18 cellular contexts compared by ENCODE assay signal in genomic region chr9:91816356-91816755, GRCh38.
DNase-seq lines count a peak whose midpoint lies in the region; TF ChIP-seq lines count a peak whose summit lies in the region.
"Had no signal": no experiment of that assay in that cellular context is flagged by ENCODE, and none has a peak within 500 bp of the region (broad histone marks: within the 10 kb centered on the region; RNA-seq: fewer than 3 reads in every experiment).

No MANE protein-coding gene starts in this region.

- no peak overlapping the region for H3K9ac ChIP-seq in stomach smooth muscle (ENCODE audit: low read length in 2 of 2)

- H3K36me3 ChIP-seq in esophagus squamous epithelium (no peaks in the 10 kb centered on the region), stomach smooth muscle (ENCODE audit: control insufficient read depth in 2 of 2, insufficient read depth in 2 of 2, low read length in 2 of 2) (no peaks in the 10 kb centered on the region)

- H3K4me3 Mint-ChIP-seq in brain (peak overlapping the region in 2 of 5 experiments; percentile 12 to 30), nephron progenitor cell (peak overlapping the region; percentile 32)

- H3K27me3 Mint-ChIP-seq in brain (peaks cover 4% of the 10 kb centered on the region), nephron progenitor cell (ENCODE audit: low read depth, poor library complexity) (no peaks in the 10 kb centered on the region)

- H3K4me3 ChIP-seq in esophagus squamous epithelium (no peak overlapping the region), stomach smooth muscle (ENCODE audit: low read length in 2 of 2) (no peak overlapping the region)

- H3K4me1 ChIP-seq in esophagus squamous epithelium (peaks cover 0 to 50% (median 8%) of the 10 kb centered on the region in 3 donors), stomach smooth muscle (ENCODE audit: control insufficient read depth, insufficient read depth, low read length) (peaks cover 55% of the 10 kb centered on the region)

- no peak for TF ChIP-seq POLR2A in esophagus squamous epithelium (IDR thresholded peaks at IDR 0.05)

- intact Hi-C loops in esophagus squamous epithelium (cut with DNase I), result no loop called here

- H3K9me3 ChIP-seq in esophagus squamous epithelium, result no peaks in the 10 kb centered on the region
- H3K9me3 ChIP-seq in stomach smooth muscle (ENCODE audit: control insufficient read depth in 2 of 2, low read length in 2 of 2), result no peaks in the 10 kb centered on the region

- DNase-seq in esophagus squamous epithelium (lab: John Stamatoyannopoulos, UW) (no peak), nephron progenitor cell (no peak), NCI-H1092 treated with DMSO at 0.1 percent for 48 hours (lab: John Stamatoyannopoulos, UW) (no peak)
- no peak for DNase-seq in activated CD8-positive, alpha-beta memory T cell treated with anti-CD3 and anti-CD28 coated beads, Interleukin-2, amount 50 U/mL, for 48 hours
- no peak for DNase-seq in activated CD8-positive, alpha-beta memory T cell treated with anti-CD3 and anti-CD28 coated beads, Interleukin-2, amount 50 U/mL, for 4 hours
- DNase-seq: ACHN, COR-L47, Kasumi-1, MM.1S, NCI-H1105 treated with DMSO at 0.1 percent for 48 hours, NCI-H2029 treated with DMSO at 0.1 percent for 48 hours, NCI-H2171 treated with DMSO at 0.1 percent for 48 hours, NCI-H774, RPMI8226, SIG-M5 had no signal

- no peaks in the 10 kb centered on the region for H3K36me3 Mint-ChIP-seq in brain
- peaks cover 3% of the 10 kb centered on the region for H3K36me3 Mint-ChIP-seq in nephron progenitor cell (ENCODE audit: low read depth)
- H3K36me3 Mint-ChIP-seq: IgD-negative memory B cell had no signal

- no peak for TF ChIP-seq CTCF in brain (conservative IDR thresholded peaks at IDR 0.05)
- TF ChIP-seq CTCF in esophagus squamous epithelium (IDR thresholded peaks at IDR 0.05), result no peak
- no peak for TF ChIP-seq CTCF in nephron progenitor cell (IDR thresholded peaks at IDR 0.05)

- 84 to 91% methylated on average over 6 of the region's 9 CpGs for WGBS in esophagus squamous epithelium, 2 donors

- peak overlapping the region in 4 of 5 experiments; percentile 40 to 90 (median 78) for H3K27ac Mint-ChIP-seq in brain
- peak overlapping the region; percentile 14 for H3K27ac Mint-ChIP-seq in nephron progenitor cell

- H3K9me3 Mint-ChIP-seq in brain (peaks cover 0 to 2% (median 2%) of the 10 kb centered on the region in 5 experiments), nephron progenitor cell (peaks cover 3% of the 10 kb centered on the region)
- H3K9me3 Mint-ChIP-seq: IgD-negative memory B cell had no signal

- H3K27me3 ChIP-seq in esophagus squamous epithelium (peaks cover 0 to 76% (median 0%) of the 10 kb centered on the region in 4 donors), stomach smooth muscle (ENCODE audit: control insufficient read depth in 1 of 2, insufficient read depth in 2 of 2, low read length in 2 of 2) (no peaks in the 10 kb centered on the region)

- H3K4me1 Mint-ChIP-seq in brain (peaks cover 38% of the 10 kb centered on the region), nephron progenitor cell (peaks cover 2% of the 10 kb centered on the region)
- H3K4me1 Mint-ChIP-seq: IgD-negative memory B cell had no signal

- H3K27ac ChIP-seq in esophagus squamous epithelium (peak overlapping the region in 3 of 4 donors; percentile 69 to 87 (median 82)), stomach smooth muscle (ENCODE audit: low read length) (peak overlapping the region; percentile 84)
